Comparison of ENCODE assay signal across 1 cellular context in genomic region chr22:31088233-31088986, GRCh38.
TF ChIP-seq lines count a peak whose summit lies in the region.

No MANE protein-coding gene starts in this region.

TF ChIP-seq in HepG2, 621 proteins besides CTCF, POLR2A, EP300 and RAD21:
- TF ChIP-seq KMT2B (CRISPR knock-in tag; IDR thresholded peaks at IDR 0.05) (no peak), CERS6 (CRISPR knock-in tag; IDR thresholded peaks at IDR 0.05) (no peak), MTA3 (CRISPR knock-in tag; IDR thresholded peaks at IDR 0.05) (no peak), THAP9 (CRISPR knock-in tag; IDR thresholded peaks at IDR 0.05; ENCODE audit: borderline replicate concordance) (no peak), NFYB (CRISPR knock-in tag; IDR thresholded peaks at IDR 0.05) (no peak), ZNF503 (CRISPR knock-in tag; IDR thresholded peaks at IDR 0.05) (no peak), ZNF775 (CRISPR knock-in tag; IDR thresholded peaks at IDR 0.05; ENCODE audit: borderline replicate concordance) (no peak)
TF ChIP-seq in HepG2: peak in this region for 0.
